9 cellular contexts compared by ENCODE assay signal in genomic region chr2:36785179-36785795, GRCh38.
DNase-seq lines count a peak whose midpoint lies in the region; ATAC-seq and TF ChIP-seq lines count a peak whose summit lies in the region.
"Had no signal": no experiment of that assay in that cellular context is flagged by ENCODE, and none has a peak within 500 bp of the region (broad histone marks: within the 10 kb centered on the region; RNA-seq: fewer than 3 reads in every experiment).

No MANE protein-coding gene starts in this region.

- DNase-seq in SIG-M5 treated with dmso at 0.1 percent for 504 hours (lab: John Stamatoyannopoulos, UW; ENCODE audit: unreplicated experiment): peak; percentile 84
- DNase-seq in SIG-M5 (lab: John Stamatoyannopoulos, UW): no peak
- DNase-seq in NCI-H2227 (lab: John Stamatoyannopoulos, UW; ENCODE audit: unreplicated experiment): peak; percentile 75
- DNase-seq in activated CD4-positive, alpha-beta T cell treated with anti-CD3 and anti-CD28 coated beads for 1 hour: peak; percentile 39
- peak; percentile 73 for DNase-seq in colonic mucosa
- peak in 2 of 3 donors; percentile 34 to 56 for DNase-seq in right lobe of liver
- peak; percentile 8 for DNase-seq in stimulated activated CD8-positive, alpha-beta memory T cell treated with anti-CD3 and anti-CD28 coated beads, Interleukin-12 subunit alpha, Interleukin-12 subunit beta, amount 100 ng/mL, for 24 hours (ENCODE audit: extremely low read depth)

- H3K9ac ChIP-seq in colonic mucosa (ENCODE audit: low read depth in 2 of 2, low read length in 2 of 2): no peak overlapping the region
- H3K9ac ChIP-seq: BLaER1 treated with 17β-estradiol and CSF1 and Interleukin-3, amounts not matched to agents 10 nM and 100 nM had no signal

- H3K27me3 ChIP-seq in colonic mucosa (no peaks in the 10 kb centered on the region), right lobe of liver (peaks cover 0 to 3% of the 10 kb centered on the region in 2 donors)
- H3K27me3 ChIP-seq: BLaER1 treated with 17β-estradiol and CSF1 and Interleukin-3, amounts not matched to agents 10 nM and 100 nM had no signal

- no peak for TF ChIP-seq POLR2A in right lobe of liver (IDR thresholded peaks at IDR 0.05)

- TF ChIP-seq CTCF in colonic mucosa (IDR thresholded peaks at IDR 0.05) (peak; percentile 99), right lobe of liver (IDR thresholded peaks at IDR 0.05) (peak; percentile 73 to 98 (median 96))

- 33% methylated on average over 5 of the region's 5 CpGs for WGBS in right lobe of liver (ENCODE audit: insufficient coverage, low coverage, low lambda C conversion rate, missing lambda C conversion rate)

- intact Hi-C loops in colonic mucosa (cut with DNase I): no loop called here
- intact Hi-C loops in right lobe of liver (cut with DNase I): no loop called here

- H3K36me3 ChIP-seq in colonic mucosa: no peaks in the 10 kb centered on the region
- H3K36me3 ChIP-seq in right lobe of liver: no peaks in the 10 kb centered on the region
- H3K36me3 ChIP-seq: BLaER1 treated with 17β-estradiol and CSF1 and Interleukin-3, amounts not matched to agents 10 nM and 100 nM had no signal

- ATAC-seq in HG03060 (IDR thresholded peaks at IDR 0.05; ENCODE audit: low read depth, unreplicated experiment) (peak; percentile 61), right lobe of liver (peak; percentile 83 to 91 (median 88))

- no peak overlapping the region for H3K4me3 ChIP-seq in colonic mucosa
- H3K4me3 ChIP-seq in right lobe of liver: no peak overlapping the region
- H3K4me3 ChIP-seq: BLaER1 treated with 17β-estradiol and CSF1 and Interleukin-3, amounts not matched to agents 10 nM and 100 nM had no signal

- H3K4me1 ChIP-seq in colonic mucosa (no peaks in the 10 kb centered on the region), right lobe of liver (no peaks in the 10 kb centered on the region)

- H3K9me3 ChIP-seq in colonic mucosa (no peaks in the 10 kb centered on the region), right lobe of liver (no peaks in the 10 kb centered on the region)
- H3K9me3 ChIP-seq: BLaER1 treated with 17β-estradiol and CSF1 and Interleukin-3, amounts not matched to agents 10 nM and 100 nM had no signal

- no peak overlapping the region for H3K27ac ChIP-seq in colonic mucosa
- H3K27ac ChIP-seq in right lobe of liver: no peak overlapping the region
- H3K27ac ChIP-seq: BLaER1 treated with 17β-estradiol and CSF1 and Interleukin-3, amounts not matched to agents 10 nM and 100 nM had no signal
